In the genomic region with DNA sequence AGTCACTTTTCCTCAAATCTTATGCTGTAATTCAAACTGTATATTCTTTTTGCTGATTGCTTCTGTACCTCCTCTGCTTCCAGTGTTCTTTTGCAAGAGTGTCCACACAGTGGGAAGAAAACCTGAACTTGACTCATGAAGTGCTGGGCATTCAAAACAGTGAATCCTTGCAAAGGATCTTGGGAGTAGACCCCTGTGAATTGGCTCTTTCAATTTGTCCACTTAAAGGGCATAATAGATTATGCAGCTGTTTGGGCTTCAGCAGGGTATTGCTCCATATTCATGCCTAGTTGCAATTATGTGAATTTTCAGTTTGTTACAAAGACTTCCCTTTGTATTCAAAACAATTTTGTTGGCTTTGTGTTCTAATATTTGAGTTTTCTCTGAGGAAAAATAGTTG, we compare ENCODE assay signal across 1 cellular context.
A peak's percentile ranks its signal among the peaks of the same experiment; 100 is the strongest.
TF ChIP-seq lines count a peak whose summit lies in the region.

No MANE protein-coding gene starts in this region.

TF ChIP-seq in HepG2, 621 proteins besides CTCF, POLR2A, EP300 and RAD21 (continued from another document):
- TF ChIP-seq, protein P1, sequence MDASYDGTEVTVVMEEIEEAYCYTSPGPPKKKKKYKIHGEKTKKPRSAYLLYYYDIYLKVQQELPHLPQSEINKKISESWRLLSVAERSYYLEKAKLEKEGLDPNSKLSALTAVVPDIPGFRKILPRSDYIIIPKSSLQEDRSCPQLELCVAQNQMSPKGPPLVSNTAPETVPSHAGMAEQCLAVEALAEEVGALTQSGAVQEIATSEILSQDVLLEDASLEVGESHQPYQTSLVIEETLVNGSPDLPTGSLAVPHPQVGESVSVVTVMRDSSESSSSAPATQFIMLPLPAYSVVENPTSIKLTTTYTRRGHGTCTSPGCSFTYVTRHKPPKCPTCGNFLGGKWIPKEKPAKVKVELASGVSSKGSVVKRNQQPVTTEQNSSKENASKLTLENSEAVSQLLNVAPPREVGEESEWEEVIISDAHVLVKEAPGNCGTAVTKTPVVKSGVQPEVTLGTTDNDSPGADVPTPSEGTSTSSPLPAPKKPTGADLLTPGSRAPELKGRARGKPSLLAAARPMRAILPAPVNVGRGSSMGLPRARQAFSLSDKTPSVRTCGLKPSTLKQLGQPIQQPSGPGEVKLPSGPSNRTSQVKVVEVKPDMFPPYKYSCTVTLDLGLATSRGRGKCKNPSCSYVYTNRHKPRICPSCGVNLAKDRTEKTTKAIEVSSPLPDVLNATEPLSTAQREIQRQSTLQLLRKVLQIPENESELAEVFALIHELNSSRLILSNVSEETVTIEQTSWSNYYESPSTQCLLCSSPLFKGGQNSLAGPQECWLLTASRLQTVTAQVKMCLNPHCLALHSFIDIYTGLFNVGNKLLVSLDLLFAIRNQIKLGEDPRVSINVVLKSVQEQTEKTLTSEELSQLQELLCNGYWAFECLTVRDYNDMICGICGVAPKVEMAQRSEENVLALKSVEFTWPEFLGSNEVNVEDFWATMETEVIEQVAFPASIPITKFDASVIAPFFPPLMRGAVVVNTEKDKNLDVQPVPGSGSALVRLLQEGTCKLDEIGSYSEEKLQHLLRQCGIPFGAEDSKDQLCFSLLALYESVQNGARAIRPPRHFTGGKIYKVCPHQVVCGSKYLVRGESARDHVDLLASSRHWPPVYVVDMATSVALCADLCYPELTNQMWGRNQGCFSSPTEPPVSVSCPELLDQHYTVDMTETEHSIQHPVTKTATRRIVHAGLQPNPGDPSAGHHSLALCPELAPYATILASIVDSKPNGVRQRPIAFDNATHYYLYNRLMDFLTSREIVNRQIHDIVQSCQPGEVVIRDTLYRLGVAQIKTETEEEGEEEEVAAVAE (CRISPR knock-in tag; IDR thresholded peaks at IDR 0.05; ENCODE audit: borderline replicate concordance): 0 out of 2 replicates have a peak, but pooled peaks have one; percentile 23
- TF ChIP-seq ZNF331 (CRISPR knock-in tag; IDR thresholded peaks at IDR 0.05) (peak; percentile 29; the same call in 1 of the 2 replicates), GATAD2A (CRISPR knock-in tag; IDR thresholded peaks at IDR 0.05) (peak; percentile 63), STAT5B (CRISPR knock-in tag; IDR thresholded peaks at IDR 0.05) (no peak), ISL2 (CRISPR knock-in tag; IDR thresholded peaks at IDR 0.05) (0 out of 2 replicates have a peak, but pooled peaks have one; percentile 30), ZFY (CRISPR knock-in tag; IDR thresholded peaks at IDR 0.05) (no peak), HNRNPL (IDR thresholded peaks at IDR 0.05; ENCODE audit: low read depth, low read length) (no peak), NR3C1 (CRISPR knock-in tag; IDR thresholded peaks at IDR 0.05) (no peak), RARA (CRISPR knock-in tag; IDR thresholded peaks at IDR 0.05) (peak; percentile 75), CEBPG (CRISPR knock-in tag; IDR thresholded peaks at IDR 0.05) (peak; percentile 51), MED1 (CRISPR knock-in tag; IDR thresholded peaks at IDR 0.05) (0 out of 2 replicates have a peak, but pooled peaks have one; percentile 16), ZNF143 (CRISPR knock-in tag; IDR thresholded peaks at IDR 0.05) (peak; percentile 80), FOXP1 (IDR thresholded peaks at IDR 0.05) (no peak), FOXP1 (CRISPR knock-in tag; IDR thresholded peaks at IDR 0.05) (no peak), FOXA3 (CRISPR knock-in tag; IDR thresholded peaks at IDR 0.05) (0 out of 2 replicates have a peak, but pooled peaks have one; percentile 16), CEBPB (IDR thresholded peaks at IDR 0.05; ENCODE audit: borderline replicate concordance, low read depth, low read length) (peak; percentile 62; the same call in 1 of the 2 replicates)
- TF ChIP-seq, protein P2, sequence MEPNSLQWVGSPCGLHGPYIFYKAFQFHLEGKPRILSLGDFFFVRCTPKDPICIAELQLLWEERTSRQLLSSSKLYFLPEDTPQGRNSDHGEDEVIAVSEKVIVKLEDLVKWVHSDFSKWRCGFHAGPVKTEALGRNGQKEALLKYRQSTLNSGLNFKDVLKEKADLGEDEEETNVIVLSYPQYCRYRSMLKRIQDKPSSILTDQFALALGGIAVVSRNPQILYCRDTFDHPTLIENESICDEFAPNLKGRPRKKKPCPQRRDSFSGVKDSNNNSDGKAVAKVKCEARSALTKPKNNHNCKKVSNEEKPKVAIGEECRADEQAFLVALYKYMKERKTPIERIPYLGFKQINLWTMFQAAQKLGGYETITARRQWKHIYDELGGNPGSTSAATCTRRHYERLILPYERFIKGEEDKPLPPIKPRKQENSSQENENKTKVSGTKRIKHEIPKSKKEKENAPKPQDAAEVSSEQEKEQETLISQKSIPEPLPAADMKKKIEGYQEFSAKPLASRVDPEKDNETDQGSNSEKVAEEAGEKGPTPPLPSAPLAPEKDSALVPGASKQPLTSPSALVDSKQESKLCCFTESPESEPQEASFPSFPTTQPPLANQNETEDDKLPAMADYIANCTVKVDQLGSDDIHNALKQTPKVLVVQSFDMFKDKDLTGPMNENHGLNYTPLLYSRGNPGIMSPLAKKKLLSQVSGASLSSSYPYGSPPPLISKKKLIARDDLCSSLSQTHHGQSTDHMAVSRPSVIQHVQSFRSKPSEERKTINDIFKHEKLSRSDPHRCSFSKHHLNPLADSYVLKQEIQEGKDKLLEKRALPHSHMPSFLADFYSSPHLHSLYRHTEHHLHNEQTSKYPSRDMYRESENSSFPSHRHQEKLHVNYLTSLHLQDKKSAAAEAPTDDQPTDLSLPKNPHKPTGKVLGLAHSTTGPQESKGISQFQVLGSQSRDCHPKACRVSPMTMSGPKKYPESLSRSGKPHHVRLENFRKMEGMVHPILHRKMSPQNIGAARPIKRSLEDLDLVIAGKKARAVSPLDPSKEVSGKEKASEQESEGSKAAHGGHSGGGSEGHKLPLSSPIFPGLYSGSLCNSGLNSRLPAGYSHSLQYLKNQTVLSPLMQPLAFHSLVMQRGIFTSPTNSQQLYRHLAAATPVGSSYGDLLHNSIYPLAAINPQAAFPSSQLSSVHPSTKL (CRISPR knock-in tag; IDR thresholded peaks at IDR 0.05): peak; percentile 44; the same call in 1 of the 2 replicates
- TF ChIP-seq, protein P3, sequence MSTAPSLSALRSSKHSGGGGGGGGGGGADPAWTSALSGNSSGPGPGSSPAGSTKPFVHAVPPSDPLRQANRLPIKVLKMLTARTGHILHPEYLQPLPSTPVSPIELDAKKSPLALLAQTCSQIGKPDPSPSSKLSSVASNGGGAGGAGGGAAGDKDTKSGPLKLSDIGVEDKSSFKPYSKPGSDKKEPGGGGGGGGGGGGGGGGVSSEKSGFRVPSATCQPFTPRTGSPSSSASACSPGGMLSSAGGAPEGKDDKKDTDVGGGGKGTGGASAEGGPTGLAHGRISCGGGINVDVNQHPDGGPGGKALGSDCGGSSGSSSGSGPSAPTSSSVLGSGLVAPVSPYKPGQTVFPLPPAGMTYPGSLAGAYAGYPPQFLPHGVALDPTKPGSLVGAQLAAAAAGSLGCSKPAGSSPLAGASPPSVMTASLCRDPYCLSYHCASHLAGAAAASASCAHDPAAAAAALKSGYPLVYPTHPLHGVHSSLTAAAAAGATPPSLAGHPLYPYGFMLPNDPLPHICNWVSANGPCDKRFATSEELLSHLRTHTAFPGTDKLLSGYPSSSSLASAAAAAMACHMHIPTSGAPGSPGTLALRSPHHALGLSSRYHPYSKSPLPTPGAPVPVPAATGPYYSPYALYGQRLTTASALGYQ (CRISPR knock-in tag; IDR thresholded peaks at IDR 0.05): 0 out of 2 replicates have a peak, but pooled peaks have one; percentile 22
- TF ChIP-seq, protein P4, sequence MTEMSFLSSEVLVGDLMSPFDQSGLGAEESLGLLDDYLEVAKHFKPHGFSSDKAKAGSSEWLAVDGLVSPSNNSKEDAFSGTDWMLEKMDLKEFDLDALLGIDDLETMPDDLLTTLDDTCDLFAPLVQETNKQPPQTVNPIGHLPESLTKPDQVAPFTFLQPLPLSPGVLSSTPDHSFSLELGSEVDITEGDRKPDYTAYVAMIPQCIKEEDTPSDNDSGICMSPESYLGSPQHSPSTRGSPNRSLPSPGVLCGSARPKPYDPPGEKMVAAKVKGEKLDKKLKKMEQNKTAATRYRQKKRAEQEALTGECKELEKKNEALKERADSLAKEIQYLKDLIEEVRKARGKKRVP (CRISPR knock-in tag; IDR thresholded peaks at IDR 0.05): peak in 1 of 2 experiments; percentile 57; a peak in 1 of 4 replicates
